In the genomic region with DNA sequence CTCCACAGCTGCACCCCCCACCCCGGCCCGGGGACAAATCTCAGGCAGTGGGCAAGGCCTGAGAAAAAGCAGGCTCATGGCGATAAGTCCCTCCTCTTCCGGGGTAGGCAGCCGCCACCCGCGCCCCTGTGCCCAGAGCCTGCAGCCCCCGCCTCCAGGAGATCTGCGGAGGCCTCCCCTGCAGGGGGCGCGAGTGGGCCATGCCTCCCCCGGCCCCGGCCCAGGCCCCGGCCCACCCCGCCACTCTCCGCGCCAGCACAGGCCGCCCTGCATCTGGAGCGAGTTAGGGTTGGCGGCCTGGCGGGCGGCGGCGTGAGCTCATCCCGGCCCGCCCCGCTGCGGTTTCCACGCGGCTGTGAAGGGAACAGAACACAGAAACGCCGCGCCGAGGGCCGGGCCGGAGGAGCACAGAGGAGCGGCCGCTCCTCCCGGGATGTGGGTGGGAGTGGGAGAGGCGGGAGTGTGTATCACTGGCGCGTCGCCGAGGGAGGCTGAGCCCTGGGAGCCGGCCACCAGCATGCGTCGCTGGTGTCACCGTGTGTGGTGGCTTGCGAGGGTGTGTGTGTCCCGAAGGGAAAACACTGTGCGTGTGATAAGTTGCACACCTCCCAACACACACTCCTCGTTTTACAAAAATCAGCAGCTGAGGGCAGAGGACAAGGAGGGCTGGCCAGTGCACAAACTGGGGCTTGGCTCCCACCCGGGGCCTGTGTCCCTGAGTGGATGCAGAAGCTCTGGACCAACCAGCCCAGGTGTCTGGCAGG, we compare ENCODE assay signal across 8 cellular contexts. TPM values are rescaled to one million over a fixed set of nuclear protein-coding genes. Genes with fewer than 3 reads are reported as not detected.
DNase-seq lines count a peak whose midpoint lies in the region; ATAC-seq and TF ChIP-seq lines count a peak whose summit lies in the region.

No MANE protein-coding gene starts in this region.

- H3K27ac ChIP-seq in GM23338 (ENCODE audit: low read depth) (no peak overlapping the region), coronary artery (peak overlapping the region; percentile 71 to 87), liver (ENCODE audit: low read depth in 1 of 2, low read length in 2 of 2) (peak overlapping the region; percentile 87 to 91)

- TF ChIP-seq CTCF in GM23338 (conservative IDR thresholded peaks at IDR 0.05; ENCODE audit: low read depth in 2 of 2) (peak; percentile 44 to 73), coronary artery (IDR thresholded peaks at IDR 0.05) (peak; percentile 37), liver (IDR thresholded peaks at IDR 0.05; ENCODE audit: low read depth, low read length, missing input control) (peak; percentile 44)

- ATAC-seq in GM23338 = peak; percentile 87
- no peak for ATAC-seq in GM21737 (IDR thresholded peaks at IDR 0.05; ENCODE audit: unreplicated experiment)

- intact Hi-C loops in activated CD4-positive, alpha-beta T cell treated with anti-CD3 and anti-CD28 coated beads, Interleukin-2, amount 10 ng/mL, durations not matched to agents 24 days and 14 days (cut with micrococcal nuclease) = no loop called here

- H3K4me3 ChIP-seq in GM23338 (peak overlapping the region; percentile 65), coronary artery (peak overlapping the region; percentile 77), liver (ENCODE audit: low read depth in 1 of 3, low read length in 3 of 3) (peak overlapping the region; percentile 69 to 83 (median 80))

- DNase-seq in EH (ENCODE audit: low read depth) (peak; percentile 80), GM23338 (ENCODE audit: low spot score) (peak; percentile 85), NCI-H146 treated with DMSO at 0.1 percent for 48 hours (lab: John Stamatoyannopoulos, UW; ENCODE audit: unreplicated experiment) (peak; percentile 22), coronary artery (ENCODE audit: low spot score) (no peak)
- DNase-seq in activated CD4-positive, alpha-beta T cell treated with anti-CD3 and anti-CD28 coated beads, Interleukin-2, amount 10 ng/mL, durations not matched to agents 24 days and 14 days = peak; percentile 89
- DNase-seq in stimulated activated CD4-positive, alpha-beta T cell treated with anti-CD3 and anti-CD28 coated beads, Interleukin-4, amount 100 ng/mL, for 1 hour = peak; percentile 77

- H3K9me3 Mint-ChIP-seq in GM23338 = peaks cover 9% of the 10 kb centered on the region
- peaks cover 5% of the 10 kb centered on the region for H3K9me3 Mint-ChIP-seq in activated CD4-positive, alpha-beta T cell treated with anti-CD3 and anti-CD28 coated beads, Interleukin-2, amount 10 ng/mL, durations not matched to agents 24 days and 14 days

- H3K4me3 Mint-ChIP-seq in GM23338 = peak overlapping the region; percentile 74; the same call in 2 of the 3 replicates
- peak overlapping the region; percentile 73 for H3K4me3 Mint-ChIP-seq in activated CD4-positive, alpha-beta T cell treated with anti-CD3 and anti-CD28 coated beads, Interleukin-2, amount 10 ng/mL, durations not matched to agents 24 days and 14 days

- H3K27me3 Mint-ChIP-seq in GM23338 (ENCODE audit: insufficient read depth, low read depth, poor library complexity) = peaks cover 13% of the 10 kb centered on the region
- H3K27me3 Mint-ChIP-seq in activated CD4-positive, alpha-beta T cell treated with anti-CD3 and anti-CD28 coated beads, Interleukin-2, amount 10 ng/mL, durations not matched to agents 24 days and 14 days = peaks cover 22% of the 10 kb centered on the region

- H3K79me2 ChIP-seq in GM23338 (replicated peaks; ENCODE audit: insufficient read depth) = no peaks in the 10 kb centered on the region

- H3K9me2 ChIP-seq in GM23338 (ENCODE audit: insufficient read depth) = no peaks in the 10 kb centered on the region

- 1% methylated on average over 53 of the region's 53 CpGs for WGBS in liver

- no peaks in the 10 kb centered on the region for H3K36me3 Mint-ChIP-seq in GM23338 (ENCODE audit: low read depth)
- peaks cover 2% of the 10 kb centered on the region for H3K36me3 Mint-ChIP-seq in activated CD4-positive, alpha-beta T cell treated with anti-CD3 and anti-CD28 coated beads, Interleukin-2, amount 10 ng/mL, durations not matched to agents 24 days and 14 days (ENCODE audit: low read depth)

- H2AFZ ChIP-seq in GM23338 = peak overlapping the region; percentile 97

- H3K4me1 Mint-ChIP-seq in GM23338 = peaks cover 13% of the 10 kb centered on the region; the same call in 2 of the 3 replicates
- peaks cover 5% of the 10 kb centered on the region for H3K4me1 Mint-ChIP-seq in activated CD4-positive, alpha-beta T cell treated with anti-CD3 and anti-CD28 coated beads, Interleukin-2, amount 10 ng/mL, durations not matched to agents 24 days and 14 days

- no peaks in the 10 kb centered on the region for H4K20me1 ChIP-seq in GM23338 (replicated peaks; ENCODE audit: insufficient read depth)

- peak overlapping the region; percentile 57 to 88 for H3K9ac ChIP-seq in liver (ENCODE audit: low read depth in 1 of 2, low read length in 2 of 2)

- H3K27ac Mint-ChIP-seq in GM23338 = no peak overlapping the region
- H3K27ac Mint-ChIP-seq in activated CD4-positive, alpha-beta T cell treated with anti-CD3 and anti-CD28 coated beads, Interleukin-2, amount 10 ng/mL, durations not matched to agents 24 days and 14 days = no peak overlapping the region

- peak; percentile 42 to 65 for TF ChIP-seq RAD21 in liver (IDR thresholded peaks at IDR 0.05)

- peaks cover 14% of the 10 kb centered on the region; the same call in 1 of the 2 replicates for H3K27me3 ChIP-seq in GM23338 (ENCODE audit: insufficient read depth)
- no peaks in the 10 kb centered on the region for H3K27me3 ChIP-seq in liver (ENCODE audit: control insufficient read depth in 4 of 4, insufficient read depth in 4 of 4, low read length in 3 of 4)

- H3K36me3 ChIP-seq in GM23338 (ENCODE audit: insufficient read depth) (no peaks in the 10 kb centered on the region), liver (ENCODE audit: control insufficient read depth in 4 of 4, insufficient read depth in 3 of 4, low read depth in 1 of 4, low read length in 3 of 4) (no peaks in the 10 kb centered on the region)

- peaks cover 0 to 6% (median 0%) of the 10 kb centered on the region in 4 donors for H3K9me3 ChIP-seq in liver (ENCODE audit: control insufficient read depth in 4 of 4, low read length in 3 of 4)

- H3K4me1 ChIP-seq in GM23338 (ENCODE audit: insufficient read depth) (peaks cover 4% of the 10 kb centered on the region), liver (ENCODE audit: control insufficient read depth in 4 of 4, insufficient read depth in 4 of 4, low read length in 3 of 4) (peaks cover 2 to 20% (median 13%) of the 10 kb centered on the region in 4 donors)

- 0 out of 2 replicates have a peak, but pooled peaks cover 3% of the 10 kb centered on the region for H3F3A ChIP-seq in GM23338 (replicated peaks; ENCODE audit: low read depth)

- peak overlapping the region; percentile 87 for H3K4me2 ChIP-seq in GM23338

TF ChIP-seq in GM23338, 12 proteins besides CTCF, POLR2A, EP300 and RAD21:
- TF ChIP-seq EZH2 (IDR thresholded peaks at IDR 0.05; ENCODE audit: low read depth, unreplicated experiment) (peak; percentile 25), JUNB (IDR thresholded peaks at IDR 0.05; ENCODE audit: unreplicated experiment) (no peak), CREB1 (CRISPR knock-in tag; IDR thresholded peaks at IDR 0.05; ENCODE audit: low read depth) (0 out of 2 replicates have a peak, but pooled peaks have one; percentile 4), POLR2AphosphoS5 (IDR thresholded peaks at IDR 0.05; ENCODE audit: low read depth) (peak; percentile 76)

TF ChIP-seq in liver, 16 proteins besides CTCF, POLR2A, EP300 and RAD21 (continues in another document):
- TF ChIP-seq GABPA (IDR thresholded peaks at IDR 0.05 in 1 of 2, conservative IDR thresholded peaks at IDR 0.05 in 1 of 2) (peak in 1 of 2 donors; percentile 61), YY1 (IDR thresholded peaks at IDR 0.05) (no peak), FOXA2 (IDR thresholded peaks at IDR 0.05) (no peak), HNF4A (conservative IDR thresholded peaks at IDR 0.05) (peak; percentile 46 to 52), RXRA (IDR thresholded peaks at IDR 0.05) (peak in 1 of 2 donors; percentile 20)
- TF ChIP-seq, protein P1, sequence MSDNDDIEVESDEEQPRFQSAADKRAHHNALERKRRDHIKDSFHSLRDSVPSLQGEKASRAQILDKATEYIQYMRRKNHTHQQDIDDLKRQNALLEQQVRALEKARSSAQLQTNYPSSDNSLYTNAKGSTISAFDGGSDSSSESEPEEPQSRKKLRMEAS (IDR thresholded peaks at IDR 0.05) = peak; percentile 7
- TF ChIP-seq, protein P2, sequence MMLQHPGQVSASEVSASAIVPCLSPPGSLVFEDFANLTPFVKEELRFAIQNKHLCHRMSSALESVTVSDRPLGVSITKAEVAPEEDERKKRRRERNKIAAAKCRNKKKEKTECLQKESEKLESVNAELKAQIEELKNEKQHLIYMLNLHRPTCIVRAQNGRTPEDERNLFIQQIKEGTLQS (IDR thresholded peaks at IDR 0.05) = no peak

RNA-seq across cellular contexts. Expression of a gene that starts 17.2 kb away (rescaled TPM):
- total RNA-seq in GM23338 (2014; rRNA removed; shearing (Covaris generic)) = not detected in 2 replicates
- polyA plus RNA-seq in GM23338 (2016; fragmentation: Nextera tagmentation; extraction: Ambion mirVana) (1.0 TPM in 1 of 2 replicates, not detected in the other), liver (under 1 TPM; 0.76 to 0.86 TPM)
- not detected in 2 replicates for total RNA-seq in activated CD4-positive, alpha-beta T cell treated with anti-CD3 and anti-CD28 coated beads, Interleukin-2, amount 10 ng/mL, durations not matched to agents 24 days and 14 days
- total RNA-seq in liver = 1 to 10 TPM in 1 of 2 donors, under 1 TPM in 1; 0.51 to 1.3 TPM

RNA-seq across cellular contexts. Expression of a gene that starts 31.5 kb away (rescaled TPM):
- total RNA-seq in GM23338 (2014; rRNA removed; shearing (Covaris generic)) = 1.3 and 5.7 TPM in 2 replicates
- polyA plus RNA-seq in GM23338 (2016; fragmentation: Nextera tagmentation; extraction: Ambion mirVana) (1.1 and 1.9 TPM in 2 replicates), liver (10 to 100 TPM; 19.8 to 27.4 TPM)
- not detected in 2 replicates for total RNA-seq in activated CD4-positive, alpha-beta T cell treated with anti-CD3 and anti-CD28 coated beads, Interleukin-2, amount 10 ng/mL, durations not matched to agents 24 days and 14 days
- 10 to 100 TPM in 1 of 2 donors, 1 to 10 TPM in 1; 7.2 to 28.4 TPM for total RNA-seq in liver
